Comparison of ENCODE assay signal across 8 cellular contexts in the genomic region with DNA sequence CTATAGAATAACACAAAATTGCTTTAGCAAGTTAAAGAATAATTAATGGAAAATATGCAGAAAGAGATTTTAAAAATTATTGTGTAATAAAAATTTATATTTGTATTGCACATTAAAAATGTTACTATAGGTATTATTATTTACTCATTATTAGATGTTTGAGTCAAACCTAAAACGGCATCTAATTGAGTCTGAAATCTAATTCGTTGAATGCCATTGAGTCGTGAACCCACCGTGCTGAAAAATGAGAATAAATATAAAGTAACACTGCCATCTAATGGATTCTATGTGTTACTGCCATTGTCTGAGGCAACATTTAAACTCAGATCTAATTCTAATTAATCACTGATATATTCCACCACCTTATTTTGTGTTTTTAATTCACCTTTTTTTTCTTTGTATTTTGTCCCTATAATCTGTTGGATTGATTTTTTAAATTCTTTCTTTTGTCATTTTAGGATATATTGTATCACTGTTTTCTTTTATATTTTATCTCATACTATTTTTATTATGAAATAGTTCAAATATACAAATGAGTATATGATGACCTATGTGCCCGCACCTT.
DNase-seq lines count a peak whose midpoint lies in the region; ATAC-seq and TF ChIP-seq lines count a peak whose summit lies in the region.

No MANE protein-coding gene starts in this region.

- DNase-seq in Ammon's horn (ENCODE audit: low spot score) (peak; percentile 41), OCI-LY7 (ENCODE audit: low spot score) (peak; percentile 54), dedifferentiated amniotic fluid mesenchymal stem cell (ENCODE audit: extremely low spot score) (peak; percentile 22), midbrain (lab: John Stamatoyannopoulos, UW) (peak; percentile 45)
- DNase-seq in Jurkat, Clone E6-1 (ENCODE audit: low read depth, low spot score): peak; percentile 57
- DNase-seq in activated T-helper 1 cell treated with anti-CD3 and anti-CD28 coated beads, Interleukin-12 subunit alpha, Interleukin-12 subunit beta, Interleukin-2, Interleukin-4 antibody, amounts not matched to agents 30 ng/mL and 10 ng/mL and 1 ng/mL, durations not matched to agents 14 hours and 24 hours and 36 hours (ENCODE audit: low spot score): no peak

- H3K27ac Mint-ChIP-seq in activated T-helper 1 cell treated with anti-CD3 and anti-CD28 coated beads, Interleukin-12 subunit alpha, Interleukin-12 subunit beta, Interleukin-2, Interleukin-4 antibody, amounts not matched to agents 30 ng/mL and 10 ng/mL and 1 ng/mL, durations not matched to agents 14 hours and 24 hours and 36 hours: no peak overlapping the region

- no peaks in the 10 kb centered on the region for H3K36me3 Mint-ChIP-seq in activated T-helper 1 cell treated with anti-CD3 and anti-CD28 coated beads, Interleukin-12 subunit alpha, Interleukin-12 subunit beta, Interleukin-2, Interleukin-4 antibody, amounts not matched to agents 30 ng/mL and 10 ng/mL and 1 ng/mL, durations not matched to agents 14 hours and 24 hours and 36 hours (ENCODE audit: low read depth)

- H3K4me1 Mint-ChIP-seq in activated T-helper 1 cell treated with anti-CD3 and anti-CD28 coated beads, Interleukin-12 subunit alpha, Interleukin-12 subunit beta, Interleukin-2, Interleukin-4 antibody, amounts not matched to agents 30 ng/mL and 10 ng/mL and 1 ng/mL, durations not matched to agents 14 hours and 24 hours and 36 hours (ENCODE audit: low read depth): peaks cover 19% of the 10 kb centered on the region

- intact Hi-C loops in OCI-LY7 (cut with micrococcal nuclease; ENCODE audit: unreplicated experiment): loop anchor here (1.0 to 10.0 kb wide), 4 partner anchors 221 to 591 kb away; a partner anchor contains a TSS
- intact Hi-C loops in activated T-helper 1 cell treated with anti-CD3 and anti-CD28 coated beads, Interleukin-12 subunit alpha, Interleukin-12 subunit beta, Interleukin-2, Interleukin-4 antibody, amounts not matched to agents 30 ng/mL and 10 ng/mL and 1 ng/mL, durations not matched to agents 14 hours and 24 hours and 36 hours (cut with micrococcal nuclease): loop anchor here (1.0 to 10.0 kb wide), 13 partner anchors 18 to 878 kb away; a partner anchor contains a TSS

- BruUV-seq in OCI-LY7 (replicated peaks; lab: Mats Ljungman, UMichigan): no TSS peak

- no peaks in the 10 kb centered on the region for H3K9me2 ChIP-seq in OCI-LY7 (ENCODE audit: insufficient read depth, low read length)

- H2AFZ ChIP-seq in OCI-LY7 (ENCODE audit: low read length): no peak overlapping the region

- peak; percentile 52 for ATAC-seq in GM18520 (IDR thresholded peaks at IDR 0.05; ENCODE audit: unreplicated experiment)
- ATAC-seq in HG03095 (IDR thresholded peaks at IDR 0.05; ENCODE audit: unreplicated experiment): no peak

- no peak overlapping the region for H3K4me2 ChIP-seq in OCI-LY7 (ENCODE audit: low read length)

- H3K79me2 ChIP-seq in OCI-LY7 (ENCODE audit: insufficient read depth, low read depth, low read length): no peaks in the 10 kb centered on the region

- no peaks in the 10 kb centered on the region for H3K4me1 ChIP-seq in OCI-LY7 (ENCODE audit: insufficient read depth, low read length, poor library complexity, severe bottlenecking)

- no peak overlapping the region for H3K4me3 ChIP-seq in Jurkat, Clone E6-1 (ENCODE audit: low read length)
- H3K4me3 ChIP-seq in OCI-LY7 (ENCODE audit: low read depth, low read length, poor library complexity, severe bottlenecking): no peak overlapping the region

- H3K9me3 Mint-ChIP-seq in activated T-helper 1 cell treated with anti-CD3 and anti-CD28 coated beads, Interleukin-12 subunit alpha, Interleukin-12 subunit beta, Interleukin-2, Interleukin-4 antibody, amounts not matched to agents 30 ng/mL and 10 ng/mL and 1 ng/mL, durations not matched to agents 14 hours and 24 hours and 36 hours: no peaks in the 10 kb centered on the region

- POLR2A ChIA-PET in OCI-LY7 (lab: Charles Lee): no interaction called here

- H3K27me3 Mint-ChIP-seq in activated T-helper 1 cell treated with anti-CD3 and anti-CD28 coated beads, Interleukin-12 subunit alpha, Interleukin-12 subunit beta, Interleukin-2, Interleukin-4 antibody, amounts not matched to agents 30 ng/mL and 10 ng/mL and 1 ng/mL, durations not matched to agents 14 hours and 24 hours and 36 hours (ENCODE audit: insufficient read depth): peaks cover 6% of the 10 kb centered on the region

- no peaks in the 10 kb centered on the region for H4K20me1 ChIP-seq in OCI-LY7 (ENCODE audit: insufficient read depth, low read length)

- no peak overlapping the region for H3K27ac ChIP-seq in OCI-LY7 (ENCODE audit: low read depth, low read length, poor library complexity, severe bottlenecking)

- no peaks in the 10 kb centered on the region for H3K36me3 ChIP-seq in OCI-LY7 (ENCODE audit: insufficient read depth, low read length)

- H3K9me3 ChIP-seq in OCI-LY7 (ENCODE audit: low read length): no peaks in the 10 kb centered on the region

- no peak overlapping the region for H3K4me3 Mint-ChIP-seq in activated T-helper 1 cell treated with anti-CD3 and anti-CD28 coated beads, Interleukin-12 subunit alpha, Interleukin-12 subunit beta, Interleukin-2, Interleukin-4 antibody, amounts not matched to agents 30 ng/mL and 10 ng/mL and 1 ng/mL, durations not matched to agents 14 hours and 24 hours and 36 hours

- CTCF ChIA-PET in OCI-LY7 (lab: Charles Lee; ENCODE audit: unreplicated experiment): no interaction called here

- TF ChIP-seq CTCF in OCI-LY7 (conservative IDR thresholded peaks at IDR 0.05; ENCODE audit: low read length): peak; percentile 92
